Comparison of ENCODE assay signal across 5 cellular contexts in genomic region chr1:2625748-2626147, GRCh38. TPM values are rescaled to one million over a fixed set of nuclear protein-coding genes. Genes with fewer than 3 reads are reported as not detected.
"Had no signal": no experiment of that assay in that cellular context is flagged by ENCODE, and none has a peak within 500 bp of the region (broad histone marks: within the 10 kb centered on the region; RNA-seq: fewer than 3 reads in every experiment).

No MANE protein-coding gene starts in this region.

RNA-seq across cellular contexts. Expression of gene MMEL1, which starts 7.1 kb away (rescaled TPM):
- total RNA-seq: LHCN-M2, MCF 10A, OCI-LY7, PC-3, SJSA1 had no signal
